1 cellular context compared by ENCODE assay signal in genomic region chr12:949337-950099, GRCh38.
A peak's percentile ranks its signal among the peaks of the same experiment; 100 is the strongest.
TF ChIP-seq lines count a peak whose summit lies in the region.

Gene RAD52, minus strand, starts transcription at chr12:949694. Its CDS starts 16,636 bp downstream, at chr12:933058.

TF ChIP-seq in HepG2, 621 proteins besides CTCF, POLR2A, EP300 and RAD21 (continued from another document and continues in another):
- TF ChIP-seq TERF1 (CRISPR knock-in tag; IDR thresholded peaks at IDR 0.05) (no peak), PLSCR1 (CRISPR knock-in tag; IDR thresholded peaks at IDR 0.05; ENCODE audit: borderline replicate concordance) (no peak), ZNF251 (CRISPR knock-in tag; IDR thresholded peaks at IDR 0.05) (no peak), ZBTB38 (CRISPR knock-in tag; IDR thresholded peaks at IDR 0.05) (peak; percentile 87), ZNF333 (CRISPR knock-in tag; IDR thresholded peaks at IDR 0.05; ENCODE audit: borderline replicate concordance) (no peak; the same call in 1 of the 2 replicates), MBNL3 (CRISPR knock-in tag; conservative IDR thresholded peaks at IDR 0.05) (no peak), GLMP (CRISPR knock-in tag; IDR thresholded peaks at IDR 0.05; ENCODE audit: borderline replicate concordance) (no peak), ZBTB33 (CRISPR knock-in tag; IDR thresholded peaks at IDR 0.05) (no peak), ZNF503 (CRISPR knock-in tag; IDR thresholded peaks at IDR 0.05) (no peak), CBX5 (CRISPR knock-in tag; IDR thresholded peaks at IDR 0.05; ENCODE audit: borderline replicate concordance) (peak; percentile 70; the same call in 1 of the 2 replicates), PATZ1 (CRISPR knock-in tag; IDR thresholded peaks at IDR 0.05) (peak; percentile 61), ZNF850 (CRISPR knock-in tag; conservative IDR thresholded peaks at IDR 0.05) (peak; percentile 30; the same call in 1 of the 2 replicates), E2F5 (CRISPR knock-in tag; conservative IDR thresholded peaks at IDR 0.05) (peak; percentile 91), ZNF776 (CRISPR knock-in tag; IDR thresholded peaks at IDR 0.05) (peak; percentile 75; the same call in 1 of the 2 replicates), MYC (CRISPR knock-in tag; IDR thresholded peaks at IDR 0.05; ENCODE audit: borderline replicate concordance) (peak; percentile 68; the same call in 1 of the 2 replicates), DZIP1 (CRISPR knock-in tag; IDR thresholded peaks at IDR 0.05) (no peak), MAFK (conservative IDR thresholded peaks at IDR 0.05 in 1 of 2, IDR thresholded peaks at IDR 0.05 in 1 of 2; ENCODE audit: low read length in 2 of 2) (no peak), ZBTB7A (CRISPR knock-in tag; IDR thresholded peaks at IDR 0.05) (no peak; the same call in 1 of the 2 replicates), ZNF12 (CRISPR knock-in tag; IDR thresholded peaks at IDR 0.05) (peak; percentile 37; the same call in 1 of the 2 replicates), HNRNPK (IDR thresholded peaks at IDR 0.05; ENCODE audit: low read depth, low read length, poor library complexity, severe bottlenecking) (no peak), RNF219 (CRISPR knock-in tag; IDR thresholded peaks at IDR 0.05) (no peak), ZNF407 (CRISPR knock-in tag; IDR thresholded peaks at IDR 0.05; ENCODE audit: not compliant biosample characterization) (no peak), ZNF770 (CRISPR knock-in tag; IDR thresholded peaks at IDR 0.05) (peak; percentile 61)
